In genomic region chr2:164917296-164917903, GRCh38 we compare ENCODE assay signal across 9 cellular contexts. TPM values are rescaled to one million over a fixed set of nuclear protein-coding genes. Genes with fewer than 3 reads are reported as not detected.
DNase-seq lines count a peak whose midpoint lies in the region; ATAC-seq and TF ChIP-seq lines count a peak whose summit lies in the region.
"Had no signal": no experiment of that assay in that cellular context is flagged by ENCODE, and none has a peak within 500 bp of the region (broad histone marks: within the 10 kb centered on the region; RNA-seq: fewer than 3 reads in every experiment).

No MANE protein-coding gene starts in this region.

- H3K27ac Mint-ChIP-seq in activated T-cell treated with anti-CD3 and anti-CD28 coated beads, Interleukin-2, amount 50 U/mL, for 72 hours, result no peak overlapping the region

- no peak overlapping the region for H3K4me3 Mint-ChIP-seq in activated T-cell treated with anti-CD3 and anti-CD28 coated beads, Interleukin-2, amount 50 U/mL, for 72 hours

- H3K9me3 ChIP-seq in gastroesophageal sphincter, result no peaks in the 10 kb centered on the region
- H3K9me3 ChIP-seq in gastrocnemius medialis, result no peaks in the 10 kb centered on the region

- intact Hi-C loops in gastrocnemius medialis (cut with DNase I; ENCODE audit: low total_unique reads), result loop anchor here (2.0 kb wide), 1 partner anchor 181 kb away; no protein-coding TSS in a partner anchor

- H3K36me3 ChIP-seq in gastroesophageal sphincter, result no peaks in the 10 kb centered on the region
- H3K36me3 ChIP-seq in gastrocnemius medialis, result no peaks in the 10 kb centered on the region

- no peak overlapping the region for H3K27ac ChIP-seq in gastroesophageal sphincter
- H3K27ac ChIP-seq in gastrocnemius medialis, result no peak overlapping the region
- H3K27ac ChIP-seq: KMS-11 had no signal

- TF ChIP-seq CTCF in gastroesophageal sphincter (IDR thresholded peaks at IDR 0.05) (peak; percentile 26 to 76 (median 64)), gastrocnemius medialis (IDR thresholded peaks at IDR 0.05 in 4 of 5, conservative IDR thresholded peaks at IDR 0.05 in 1 of 5) (peak in 3 of 5 experiments; percentile 25 to 55 (median 27))

- no peaks in the 10 kb centered on the region for H3K9me3 Mint-ChIP-seq in activated T-cell treated with anti-CD3 and anti-CD28 coated beads, Interleukin-2, amount 50 U/mL, for 72 hours

- in situ Hi-C loops in gastrocnemius medialis (cut with MboI; ENCODE audit: low sequenced_read_pairs in 4 of 4), result loop anchor here in 2 of 4 donors (10.0 to 25.0 kb wide), 2 partner anchors 180 to 183 kb away; no protein-coding TSS in a partner anchor

- H3K4me1 Mint-ChIP-seq in activated T-cell treated with anti-CD3 and anti-CD28 coated beads, Interleukin-2, amount 50 U/mL, for 72 hours (ENCODE audit: low read depth), result no peaks in the 10 kb centered on the region

- no peak for TF ChIP-seq EP300 in gastroesophageal sphincter (IDR thresholded peaks at IDR 0.05)

- H3K4me3 ChIP-seq in gastroesophageal sphincter (no peak overlapping the region), gastrocnemius medialis (no peak overlapping the region)

- H3K27me3 ChIP-seq in gastroesophageal sphincter (no peaks in the 10 kb centered on the region), gastrocnemius medialis (no peaks in the 10 kb centered on the region)

- peaks cover 0 to 29% (median 1%) of the 10 kb centered on the region in 3 donors for H3K4me1 ChIP-seq in gastroesophageal sphincter
- H3K4me1 ChIP-seq in gastrocnemius medialis, result peaks cover 0 to 1% of the 10 kb centered on the region in 2 donors

- 0 to 5% methylated on average over 2 of the region's 3 CpGs for WGBS in gastroesophageal sphincter (ENCODE audit: low coverage in 1 of 2), 2 donors

- H3K36me3 Mint-ChIP-seq in activated T-cell treated with anti-CD3 and anti-CD28 coated beads, Interleukin-2, amount 50 U/mL, for 72 hours (ENCODE audit: insufficient read depth in 2 of 2), result no peaks in the 10 kb centered on the region

- DNase-seq in HT-29 (ENCODE audit: low spot score) (peak; percentile 72), RPMI7951 (ENCODE audit: low read depth) (peak; percentile 6), gastrocnemius medialis (no peak), NCI-H1417 treated with DMSO at 0.1 percent for 48 hours (lab: John Stamatoyannopoulos, UW) (no peak)
- no peak for DNase-seq in activated T-cell treated with anti-CD3 and anti-CD28 coated beads, Interleukin-2, amount 50 U/mL, for 72 hours

- H3K27me3 Mint-ChIP-seq in activated T-cell treated with anti-CD3 and anti-CD28 coated beads, Interleukin-2, amount 50 U/mL, for 72 hours (ENCODE audit: low read depth), result peaks cover 11% of the 10 kb centered on the region

- TF ChIP-seq POLR2A in gastroesophageal sphincter (IDR thresholded peaks at IDR 0.05) (no peak), gastrocnemius medialis (IDR thresholded peaks at IDR 0.05) (no peak)

- ATAC-seq in gastroesophageal sphincter (peak; percentile 60), gastrocnemius medialis (no peak), HG03354 (IDR thresholded peaks at IDR 0.05; ENCODE audit: poor library complexity, severe bottlenecking, unreplicated experiment) (no peak), HG02973 (IDR thresholded peaks at IDR 0.05; ENCODE audit: unreplicated experiment) (no peak)
- no peak for ATAC-seq in activated T-cell treated with anti-CD3 and anti-CD28 coated beads, Interleukin-2, amount 50 U/mL, for 72 hours (replicated peaks in 1 of 2)

RNA-seq across cellular contexts. Expression of gene SLC38A11, which starts 37.9 kb away (rescaled TPM):
- total RNA-seq in HT-29 (2014; rRNA removed; shearing (Covaris generic)), result 5.3 and 6.8 TPM in 2 replicates
- not detected in 2 replicates for total RNA-seq in RPMI7951 (2014; rRNA removed; shearing (Covaris generic))
- total RNA-seq in gastroesophageal sphincter (10 to 100 TPM in 1 of 4 donors, 1 to 10 TPM in 2, under 1 TPM in 1; 0.49 to 11.7 (median 2.7) TPM), gastrocnemius medialis (1 to 10 TPM in 1 of 4 donors, under 1 TPM in 2, not detected in 1; 0.20 to 2.8 (median 0.78) TPM)
- not detected for total RNA-seq in activated T-cell treated with anti-CD3 and anti-CD28 coated beads, Interleukin-2, amount 50 U/mL, for 72 hours

Comparison
In these comparisons a context has a peak if more than half of its experiments do, and no peak if none do; other contexts are left out.
1. DNase-seq: peak in HT-29 (single experiment) and RPMI7951 (single experiment); none in gastrocnemius medialis (0 of 2), activated T-cell treated with anti-CD3 and anti-CD28 coated beads, Interleukin-2, amount 50 U/mL, for 72 hours (0 of 2) and NCI-H1417 treated with DMSO at 0.1 percent for 48 hours (single experiment).